ENCODE assay signal across 19 cellular contexts in the genomic region with DNA sequence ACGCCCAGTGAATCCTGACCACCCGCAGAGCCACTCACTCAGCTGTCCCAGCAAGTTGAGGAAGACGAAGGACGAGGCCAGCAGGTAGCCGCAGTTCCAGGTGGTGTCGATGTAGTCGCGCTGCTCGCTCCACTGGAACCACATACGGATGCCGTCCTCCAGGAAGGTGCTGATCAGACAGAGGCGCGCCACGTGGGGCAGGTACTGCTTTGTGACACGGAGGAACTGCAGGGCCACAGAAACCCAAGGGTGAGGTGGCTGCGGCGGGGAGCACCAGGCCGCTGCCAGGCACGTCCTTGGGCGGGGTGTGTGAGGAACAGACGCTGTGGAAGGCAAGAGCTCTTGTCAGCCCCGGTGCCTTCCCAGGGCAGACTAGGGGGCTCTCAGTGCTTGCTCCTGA. TPM values are rescaled to one million over a fixed set of nuclear protein-coding genes. Genes with fewer than 3 reads are reported as not detected.
"Had no signal": no experiment of that assay in that cellular context is flagged by ENCODE, and none has a peak within 500 bp of the region (broad histone marks: within the 10 kb centered on the region; RNA-seq: fewer than 3 reads in every experiment).

No MANE protein-coding gene starts in this region.

- DNase-seq: activated CD4-positive, alpha-beta T cell treated with anti-CD3 and anti-CD28 coated beads, Interleukin-2, amount 50 U/mL, for 1 hour; activated T-cell treated with anti-CD3 and anti-CD28 coated beads for 4 hours; amygdala; body of pancreas; caudate nucleus; colonic mucosa; esophagus squamous epithelium; islet precursor cell; mammary epithelial cell; naive B cell; stimulated activated CD4-positive, alpha-beta T cell treated with anti-CD3 and anti-CD28 coated beads, Interleukin-4, amount 100 ng/mL, for 24 hours; stimulated activated naive CD4-positive, alpha-beta T cell treated with Interleukin-2 at 50 U/mL for 16 hours; T-helper 17 cell; trophoblast cell had no signal

- H2AFZ ChIP-seq: hepatocyte had no signal

- H3K27ac Mint-ChIP-seq: activated naive CD4-positive, alpha-beta T cell treated with anti-CD3 and anti-CD28 coated beads, Interleukin-2, amount 50 U/mL, for 24 hours; T-helper 17 cell had no signal

- H3K9me3 ChIP-seq: body of pancreas, colonic mucosa, esophagus squamous epithelium, suprapubic skin had no signal

- H3K27me3 Mint-ChIP-seq: activated naive CD4-positive, alpha-beta T cell treated with anti-CD3 and anti-CD28 coated beads, Interleukin-2, amount 50 U/mL, for 24 hours; naive B cell; T-helper 17 cell had no signal

- H3K4me3 ChIP-seq: body of pancreas, colonic mucosa, esophagus squamous epithelium, hepatocyte, suprapubic skin had no signal

- H3K27ac ChIP-seq: colonic mucosa had no signal

- ATAC-seq: activated CD4-positive, CD25-positive, alpha-beta regulatory T cell treated with anti-CD3 and anti-CD28 coated beads, Interleukin-2, amount 50 U/mL, for 24 hours; body of pancreas; left lobe of liver; T-helper 17 cell had no signal

- H3K4me3 Mint-ChIP-seq: activated naive CD4-positive, alpha-beta T cell treated with anti-CD3 and anti-CD28 coated beads, Interleukin-2, amount 50 U/mL, for 24 hours; naive B cell; T-helper 17 cell had no signal

- H3K27me3 ChIP-seq: body of pancreas, colonic mucosa, esophagus squamous epithelium, hepatocyte, suprapubic skin had no signal

- H3K9me3 Mint-ChIP-seq: activated naive CD4-positive, alpha-beta T cell treated with anti-CD3 and anti-CD28 coated beads, Interleukin-2, amount 50 U/mL, for 24 hours; naive B cell had no signal

RNA-seq across cellular contexts. Expression of a gene that starts 8.9 kb away (rescaled TPM):
- total RNA-seq: body of pancreas had no signal
